8 cellular contexts compared by ENCODE assay signal in the genomic region with DNA sequence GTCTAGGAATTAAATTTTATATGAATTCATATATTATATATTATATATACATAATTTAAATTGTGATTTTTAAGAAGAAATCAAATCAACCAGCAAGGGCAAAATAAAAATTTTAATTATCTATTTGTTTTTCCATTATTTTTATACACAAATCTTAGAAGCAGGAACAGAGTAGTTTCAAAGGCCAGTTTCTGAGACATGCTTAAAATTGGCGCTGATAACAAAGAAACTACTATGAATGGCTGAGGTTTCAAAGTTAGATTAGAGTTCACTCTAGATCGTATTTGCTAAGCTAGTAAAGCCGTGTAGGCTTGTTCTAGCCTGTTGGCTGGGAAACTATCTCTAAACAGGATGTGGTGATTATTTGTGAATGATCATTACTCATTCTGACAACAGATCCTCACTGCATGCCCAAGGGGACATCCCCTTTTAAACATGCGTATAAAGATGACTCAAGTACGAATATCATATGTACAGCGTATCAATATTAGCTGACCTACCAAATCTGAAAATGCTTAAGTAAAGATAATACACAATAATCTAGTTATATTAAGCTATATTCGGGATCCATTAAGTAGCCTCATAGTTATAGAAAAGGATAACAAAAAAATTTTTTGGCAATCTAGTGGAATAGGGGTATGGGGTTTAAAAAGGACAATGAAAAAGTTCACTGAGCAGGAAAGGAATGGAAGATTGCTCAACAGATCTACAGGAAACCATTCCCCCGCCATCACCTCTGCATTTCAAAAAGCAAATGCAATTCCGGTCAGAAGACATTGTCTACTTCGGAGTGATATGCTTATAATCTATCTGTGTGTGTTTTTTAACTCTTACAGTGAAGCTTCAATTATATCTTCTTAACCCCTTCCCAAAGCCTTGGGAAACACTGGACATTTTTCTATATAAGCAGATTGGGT.
A peak's percentile ranks its signal among the peaks of the same experiment; 100 is the strongest.
DNase-seq lines count a peak whose midpoint lies in the region; ATAC-seq and TF ChIP-seq lines count a peak whose summit lies in the region.

No MANE protein-coding gene starts in this region.

- no peak overlapping the region for H3K27ac ChIP-seq in right lobe of liver

- DNase-seq in ELR (ENCODE audit: low read depth) (peak; percentile 90), right lobe of liver (no peak), SHP77 treated with DMSO at 0.1 percent for 48 hours (lab: John Stamatoyannopoulos, UW) (no peak)
- peak; percentile 57 for DNase-seq in activated CD8-positive, alpha-beta T cell treated with anti-CD3 and anti-CD28 coated beads for 36 hours
- DNase-seq in activated effector memory CD4-positive, alpha-beta T cell treated with anti-CD3 and anti-CD28 coated beads, Interleukin-2, amount 50 U/mL, for 16 hours: no peak

- H3K4me1 Mint-ChIP-seq in activated CD8-positive, alpha-beta T cell treated with anti-CD3 and anti-CD28 coated beads for 36 hours (ENCODE audit: low read depth): peaks cover 28% of the 10 kb centered on the region

- no peak overlapping the region for H3K4me3 Mint-ChIP-seq in activated CD8-positive, alpha-beta T cell treated with anti-CD3 and anti-CD28 coated beads for 36 hours

- TF ChIP-seq CTCF in activated CD8-positive, alpha-beta T cell treated with anti-CD3 and anti-CD28 coated beads for 36 hours (IDR thresholded peaks at IDR 0.05): no peak
- no peak for TF ChIP-seq CTCF in right lobe of liver (IDR thresholded peaks at IDR 0.05)

- peak; percentile 89 for ATAC-seq in GM19438 (IDR thresholded peaks at IDR 0.05; ENCODE audit: low read depth, unreplicated experiment)
- peak; percentile 92 for ATAC-seq in HG03558 (IDR thresholded peaks at IDR 0.05; ENCODE audit: extremely low read depth, unreplicated experiment)
- peak; percentile 87 for ATAC-seq in activated CD8-positive, alpha-beta T cell treated with anti-CD3 and anti-CD28 coated beads for 36 hours
- peak; percentile 54 to 68 (median 58) for ATAC-seq in right lobe of liver
- no peak for ATAC-seq in HG02840 (IDR thresholded peaks at IDR 0.05; ENCODE audit: low FRiP score, unreplicated experiment)

- no peak overlapping the region for H3K27ac Mint-ChIP-seq in activated CD8-positive, alpha-beta T cell treated with anti-CD3 and anti-CD28 coated beads for 36 hours

- WGBS in right lobe of liver (ENCODE audit: insufficient coverage, low coverage, low lambda C conversion rate, missing lambda C conversion rate): 27% methylated on average over 10 of the region's 10 CpGs

- no peaks in the 10 kb centered on the region for H3K4me1 ChIP-seq in right lobe of liver

- intact Hi-C loops in activated CD8-positive, alpha-beta T cell treated with anti-CD3 and anti-CD28 coated beads for 36 hours (cut with micrococcal nuclease): no loop called here
- intact Hi-C loops in right lobe of liver (cut with DNase I): no loop called here

- H3K27me3 Mint-ChIP-seq in activated CD8-positive, alpha-beta T cell treated with anti-CD3 and anti-CD28 coated beads for 36 hours: no peaks in the 10 kb centered on the region

- no peaks in the 10 kb centered on the region for H3K36me3 Mint-ChIP-seq in activated CD8-positive, alpha-beta T cell treated with anti-CD3 and anti-CD28 coated beads for 36 hours (ENCODE audit: low read depth)

- CTCF ChIA-PET in activated CD8-positive, alpha-beta T cell treated with anti-CD3 and anti-CD28 coated beads for 36 hours (lab: Charles Lee): interaction anchor here (0.9 to 1.5 kb wide), 2 partner anchors 25 to 41 kb away, joined by 3 read pairs; no protein-coding TSS in a partner anchor

- POLR2A ChIA-PET in activated CD8-positive, alpha-beta T cell treated with anti-CD3 and anti-CD28 coated beads for 36 hours (lab: Charles Lee): interaction anchor here (0.6 to 1.2 kb wide), 2 partner anchors 20 to 53 kb away, joined by 3 read pairs; no protein-coding TSS in a partner anchor

- H3K27me3 ChIP-seq in right lobe of liver: no peaks in the 10 kb centered on the region

- no peaks in the 10 kb centered on the region for H3K9me3 ChIP-seq in right lobe of liver

- H3K9me3 Mint-ChIP-seq in activated CD8-positive, alpha-beta T cell treated with anti-CD3 and anti-CD28 coated beads for 36 hours: peaks cover 1% of the 10 kb centered on the region

- TF ChIP-seq POLR2A in right lobe of liver (IDR thresholded peaks at IDR 0.05): no peak

- no peak overlapping the region for H3K4me3 ChIP-seq in right lobe of liver

- H3K36me3 ChIP-seq in right lobe of liver: no peaks in the 10 kb centered on the region

Comparison
In these comparisons a context has a peak if more than half of its experiments do, and no peak if none do; other contexts are left out.
1. DNase-seq: peak in ELR (single experiment) and activated CD8-positive, alpha-beta T cell treated with anti-CD3 and anti-CD28 coated beads for 36 hours (single experiment); none in right lobe of liver (0 of 3), activated effector memory CD4-positive, alpha-beta T cell treated with anti-CD3 and anti-CD28 coated beads, Interleukin-2, amount 50 U/mL, for 16 hours (single experiment) and SHP77 treated with DMSO at 0.1 percent for 48 hours (single experiment).